In the genomic region with DNA sequence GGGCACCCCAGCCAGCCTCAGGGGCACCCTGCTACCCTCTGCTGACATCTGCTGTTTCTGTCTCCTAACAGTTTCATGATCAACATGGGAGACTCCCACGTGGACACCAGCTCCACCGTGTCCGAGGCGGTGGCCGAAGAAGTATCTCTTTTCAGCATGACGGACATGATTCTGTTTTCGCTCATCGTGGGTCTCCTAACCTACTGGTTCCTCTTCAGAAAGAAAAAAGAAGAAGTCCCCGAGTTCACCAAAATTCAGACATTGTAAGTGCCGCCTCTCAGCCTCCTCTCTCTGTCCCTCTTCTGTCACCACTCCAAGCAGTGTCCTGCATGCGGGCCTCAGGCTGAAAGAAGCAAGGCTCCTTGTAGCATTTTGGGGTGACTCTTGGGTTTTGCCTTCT, we compare ENCODE assay signal across 26 cellular contexts. TPM values are rescaled to one million over a fixed set of nuclear protein-coding genes. Genes with fewer than 3 reads are reported as not detected.
A peak's percentile ranks its signal among the peaks of the same experiment; 100 is the strongest.
DNase-seq lines count a peak whose midpoint lies in the region; ATAC-seq, FAIRE-seq and TF ChIP-seq lines count a peak whose summit lies in the region.
"Had no signal": no experiment of that assay in that cellular context is flagged by ENCODE, and none has a peak within 500 bp of the region (broad histone marks: within the 10 kb centered on the region; RNA-seq: fewer than 3 reads in every experiment).

No MANE protein-coding gene starts in this region.

- peaks cover 46 to 56% (median 50%) of the 10 kb centered on the region in 11 experiments for H3K36me3 ChIP-seq in BLaER1 treated with 17β-estradiol and CSF1 and Interleukin-3, amounts not matched to agents 10 nM and 100 nM
- H3K36me3 ChIP-seq in neural progenitor cell (no peaks in the 10 kb centered on the region), kidney (ENCODE audit: control insufficient read depth in 1 of 2, insufficient read depth in 2 of 2, low read length in 2 of 2) (peaks cover 14 to 17% of the 10 kb centered on the region in 2 donors), GM23338 (ENCODE audit: insufficient read depth) (peaks cover 16% of the 10 kb centered on the region)
- H3K36me3 ChIP-seq: breast epithelium had no signal

- no peak for FAIRE-seq in kidney (lab: Jason Lieb, UNC)
- FAIRE-seq: GM12891, H54, HTR-8/SVneo had no signal

- H3K4me2 ChIP-seq in BLaER1 treated with 17β-estradiol and CSF1 and Interleukin-3, amounts not matched to agents 10 nM and 100 nM: peak overlapping the region in 10 of 11 experiments; percentile 17 to 91 (median 70); a peak in 19 of 22 replicates
- H3K4me2 ChIP-seq in neural progenitor cell (no peak overlapping the region), GM23338 (no peak overlapping the region)

- peak overlapping the region; percentile 84 for H3K27ac Mint-ChIP-seq in dendritic cell treated with granulocyte-macrophage colony-stimulating factor and Interleukin-4, amounts not matched to agents 40 ng/mL and 50 ng/mL, for 4 days
- H3K27ac Mint-ChIP-seq in neural progenitor cell: peak overlapping the region; percentile 94
- H3K27ac Mint-ChIP-seq in GM23338: no peak overlapping the region
- H3K27ac Mint-ChIP-seq: activated naive CD4-positive, alpha-beta T cell treated with anti-CD3 and anti-CD28 coated beads, Interleukin-2, amount 10 ng/mL, durations not matched to agents 7 days and 5 days; CD8-positive, alpha-beta T cell; nephron; stimulated activated effector memory CD8-positive, alpha-beta T cell treated with anti-CD3 and anti-CD28 coated beads, Interleukin-12 subunit alpha, Interleukin-12 subunit beta, amount 100 ng/mL, for 72 hours had no signal

- peaks cover 53% of the 10 kb centered on the region for H3K36me3 Mint-ChIP-seq in dendritic cell treated with granulocyte-macrophage colony-stimulating factor and Interleukin-4, amounts not matched to agents 40 ng/mL and 50 ng/mL, for 4 days (ENCODE audit: low read depth)
- H3K36me3 Mint-ChIP-seq in neural progenitor cell (peaks cover 23% of the 10 kb centered on the region), GM23338 (ENCODE audit: low read depth) (peaks cover 43% of the 10 kb centered on the region)

- no peaks in the 10 kb centered on the region for H3K9me2 ChIP-seq in GM23338 (ENCODE audit: insufficient read depth)

- peaks cover 7% of the 10 kb centered on the region for H3F3A ChIP-seq in neural progenitor cell (ENCODE audit: low read depth)
- H3F3A ChIP-seq in GM23338 (replicated peaks; ENCODE audit: low read depth): 0 out of 2 replicates have a peak, but pooled peaks cover 4% of the 10 kb centered on the region

- TF ChIP-seq CTCF in neural progenitor cell (IDR thresholded peaks at IDR 0.05) (no peak), kidney (IDR thresholded peaks at IDR 0.05; ENCODE audit: borderline replicate concordance, extremely low read depth, insufficient read depth) (no peak), GM23338 (conservative IDR thresholded peaks at IDR 0.05; ENCODE audit: low read depth in 2 of 2) (no peak)

- peaks cover 58% of the 10 kb centered on the region for H3K4me1 Mint-ChIP-seq in dendritic cell treated with granulocyte-macrophage colony-stimulating factor and Interleukin-4, amounts not matched to agents 40 ng/mL and 50 ng/mL, for 4 days (ENCODE audit: low read depth)
- H3K4me1 Mint-ChIP-seq in neural progenitor cell: peaks cover 19% of the 10 kb centered on the region
- H3K4me1 Mint-ChIP-seq in GM23338: peaks cover 12% of the 10 kb centered on the region
- H3K4me1 Mint-ChIP-seq: activated naive CD4-positive, alpha-beta T cell treated with anti-CD3 and anti-CD28 coated beads, Interleukin-2, amount 10 ng/mL, durations not matched to agents 7 days and 5 days; stimulated activated effector memory CD8-positive, alpha-beta T cell treated with anti-CD3 and anti-CD28 coated beads, Interleukin-12 subunit alpha, Interleukin-12 subunit beta, amount 100 ng/mL, for 72 hours had no signal

- peak; percentile 71 to 96 for DNase-seq in NOMO-1 (lab: John Stamatoyannopoulos, UW; ENCODE audit: unreplicated experiment in 2 of 2)
- DNase-seq in neural progenitor cell (ENCODE audit: low spot score): no peak
- DNase-seq in kidney: no peak
- no peak for DNase-seq in GM23338 (ENCODE audit: low spot score)
- DNase-seq: 8988T; activated CD4-positive, alpha-beta T cell treated with anti-CD3 and anti-CD28 coated beads, Interleukin-2, amount 50 U/mL, for 4 hours; activated naive CD4-positive, alpha-beta T cell treated with anti-CD3 and anti-CD28 coated beads, Interleukin-2, amount 10 ng/mL, durations not matched to agents 7 days and 5 days; CD8-positive, alpha-beta T cell; DMS 273 treated with DMSO at 0.1 percent for 48 hours; EL; KG1; MM.1S; NCI-H146; stimulated activated CD4-positive, alpha-beta T cell treated with anti-CD3 and anti-CD28 coated beads, Interleukin-4, amount 100 ng/mL, for 24 hours; T-helper 1 cell had no signal

- H3K27me3 Mint-ChIP-seq in dendritic cell treated with granulocyte-macrophage colony-stimulating factor and Interleukin-4, amounts not matched to agents 40 ng/mL and 50 ng/mL, for 4 days: no peaks in the 10 kb centered on the region
- H3K27me3 Mint-ChIP-seq in neural progenitor cell (ENCODE audit: insufficient read depth, low read depth): no peaks in the 10 kb centered on the region
- peaks cover 2% of the 10 kb centered on the region for H3K27me3 Mint-ChIP-seq in GM23338 (ENCODE audit: insufficient read depth, low read depth, poor library complexity)
- H3K27me3 Mint-ChIP-seq: activated naive CD4-positive, alpha-beta T cell treated with anti-CD3 and anti-CD28 coated beads, Interleukin-2, amount 10 ng/mL, durations not matched to agents 7 days and 5 days had no signal

- peaks cover 5 to 81% (median 46%) of the 10 kb centered on the region in 11 experiments; a peak in 18 of 22 replicates for H4K20me1 ChIP-seq in BLaER1 treated with 17β-estradiol and CSF1 and Interleukin-3, amounts not matched to agents 10 nM and 100 nM
- peaks cover 4% of the 10 kb centered on the region for H4K20me1 ChIP-seq in neural progenitor cell (ENCODE audit: low read depth)
- peaks cover 8% of the 10 kb centered on the region; the same call in 1 of the 2 replicates for H4K20me1 ChIP-seq in GM23338 (replicated peaks; ENCODE audit: insufficient read depth)

- peak overlapping the region in 6 of 11 experiments; percentile 13 to 52 (median 38); a peak in 9 of 22 replicates for H3K9ac ChIP-seq in BLaER1 treated with 17β-estradiol and CSF1 and Interleukin-3, amounts not matched to agents 10 nM and 100 nM
- no peak overlapping the region for H3K9ac ChIP-seq in neural progenitor cell
- H3K9ac ChIP-seq in kidney (ENCODE audit: low read length in 2 of 2): no peak overlapping the region
- H3K9ac ChIP-seq: parathyroid adenoma had no signal

- no peaks in the 10 kb centered on the region for H3K9me3 Mint-ChIP-seq in dendritic cell treated with granulocyte-macrophage colony-stimulating factor and Interleukin-4, amounts not matched to agents 40 ng/mL and 50 ng/mL, for 4 days
- H3K9me3 Mint-ChIP-seq in neural progenitor cell (peaks cover 6% of the 10 kb centered on the region), GM23338 (peaks cover 6% of the 10 kb centered on the region)
- H3K9me3 Mint-ChIP-seq: activated naive CD4-positive, alpha-beta T cell treated with anti-CD3 and anti-CD28 coated beads, Interleukin-2, amount 10 ng/mL, durations not matched to agents 7 days and 5 days; CD8-positive, alpha-beta T cell; nephron; stimulated activated effector memory CD8-positive, alpha-beta T cell treated with anti-CD3 and anti-CD28 coated beads, Interleukin-12 subunit alpha, Interleukin-12 subunit beta, amount 100 ng/mL, for 72 hours had no signal

- H2AFZ ChIP-seq in neural progenitor cell (replicated peaks) (no peak overlapping the region), GM23338 (no peak overlapping the region)
- H2AFZ ChIP-seq: parathyroid adenoma had no signal

- no peaks in the 10 kb centered on the region for H3K9me3 ChIP-seq in BLaER1 treated with 17β-estradiol and CSF1 and Interleukin-3, amounts not matched to agents 10 nM and 100 nM (replicated peaks in 1 of 11)
- H3K9me3 ChIP-seq in neural progenitor cell (ENCODE audit: low read depth): no peaks in the 10 kb centered on the region
- no peaks in the 10 kb centered on the region for H3K9me3 ChIP-seq in kidney (ENCODE audit: control insufficient read depth in 1 of 2, low read length in 2 of 2)
- H3K9me3 ChIP-seq: breast epithelium had no signal

- H3K4me3 ChIP-seq in BLaER1 treated with 17β-estradiol and CSF1 and Interleukin-3, amounts not matched to agents 10 nM and 100 nM: 0 out of 20 replicates have a peak overlapping the region, but pooled peaks of 1 of the 10 experiments have one; percentile 24
- H3K4me3 ChIP-seq in neural progenitor cell (no peak overlapping the region), kidney (ENCODE audit: low read length in 2 of 2) (no peak overlapping the region), GM23338 (no peak overlapping the region)
- H3K4me3 ChIP-seq: breast epithelium had no signal

- peak overlapping the region; percentile 59 for H3K4me3 Mint-ChIP-seq in dendritic cell treated with granulocyte-macrophage colony-stimulating factor and Interleukin-4, amounts not matched to agents 40 ng/mL and 50 ng/mL, for 4 days
- H3K4me3 Mint-ChIP-seq in neural progenitor cell (no peak overlapping the region), GM23338 (no peak overlapping the region; the same call in 2 of the 3 replicates)
- H3K4me3 Mint-ChIP-seq: activated naive CD4-positive, alpha-beta T cell treated with anti-CD3 and anti-CD28 coated beads, Interleukin-2, amount 10 ng/mL, durations not matched to agents 7 days and 5 days; CD8-positive, alpha-beta T cell; nephron; stimulated activated effector memory CD8-positive, alpha-beta T cell treated with anti-CD3 and anti-CD28 coated beads, Interleukin-12 subunit alpha, Interleukin-12 subunit beta, amount 100 ng/mL, for 72 hours had no signal

- intact Hi-C loops in dendritic cell treated with granulocyte-macrophage colony-stimulating factor and Interleukin-4, amounts not matched to agents 40 ng/mL and 50 ng/mL, for 4 days (cut with micrococcal nuclease): loop anchor here (5.0 kb wide), 1 partner anchor 37 kb away; a partner anchor contains a TSS
- intact Hi-C loops in kidney (cut with DNase I): no loop called here

- H3K4me1 ChIP-seq in BLaER1 treated with 17β-estradiol and CSF1 and Interleukin-3, amounts not matched to agents 10 nM and 100 nM: peaks cover 14 to 71% (median 48%) of the 10 kb centered on the region in 10 experiments
- H3K4me1 ChIP-seq in neural progenitor cell (peaks cover 6% of the 10 kb centered on the region), kidney (ENCODE audit: control insufficient read depth in 1 of 2, insufficient read depth in 1 of 2, low read depth in 1 of 2, low read length in 2 of 2) (peaks cover 5 to 14% of the 10 kb centered on the region in 2 donors), GM23338 (ENCODE audit: insufficient read depth) (peaks cover 5% of the 10 kb centered on the region)
- H3K4me1 ChIP-seq: breast epithelium had no signal

- ATAC-seq in GM19452 (IDR thresholded peaks at IDR 0.05; ENCODE audit: unreplicated experiment) (no peak), HG02642 (IDR thresholded peaks at IDR 0.05; ENCODE audit: poor library complexity, unreplicated experiment) (no peak), GM23338 (no peak)
- ATAC-seq: CD8-positive, alpha-beta T cell; stimulated activated effector memory CD8-positive, alpha-beta T cell treated with anti-CD3 and anti-CD28 coated beads, Interleukin-12 subunit alpha, Interleukin-12 subunit beta, amount 100 ng/mL, for 72 hours had no signal

- H3K79me2 ChIP-seq in neural progenitor cell (ENCODE audit: low read depth): peaks cover 18% of the 10 kb centered on the region
- peaks cover 22% of the 10 kb centered on the region for H3K79me2 ChIP-seq in GM23338 (replicated peaks; ENCODE audit: insufficient read depth)

- H3K27ac ChIP-seq in BLaER1 treated with 17β-estradiol and CSF1 and Interleukin-3, amounts not matched to agents 10 nM and 100 nM: peak overlapping the region; percentile 8 to 72 (median 54); a peak in 18 of 22 replicates
- H3K27ac ChIP-seq in neural progenitor cell: no peak overlapping the region
- H3K27ac ChIP-seq in kidney (ENCODE audit: low read depth in 2 of 2, low read length in 2 of 2): no peak overlapping the region
- H3K27ac ChIP-seq in GM23338 (ENCODE audit: low read depth): no peak overlapping the region
- H3K27ac ChIP-seq: parathyroid adenoma had no signal

- H3K27me3 ChIP-seq in BLaER1 treated with 17β-estradiol and CSF1 and Interleukin-3, amounts not matched to agents 10 nM and 100 nM: no peaks in the 10 kb centered on the region
- H3K27me3 ChIP-seq in neural progenitor cell (no peaks in the 10 kb centered on the region), GM23338 (ENCODE audit: insufficient read depth) (no peaks in the 10 kb centered on the region)
- H3K27me3 ChIP-seq: breast epithelium had no signal

RNA-seq across cellular contexts. Expression of a gene that starts 39.0 kb away (rescaled TPM):
- total RNA-seq in neural progenitor cell (ENCODE audit: low replicate concordance) (38.6 and 61.0 TPM in 2 replicates), kidney (130 TPM)
- polyA plus RNA-seq in kidney (ENCODE audit: insufficient read depth, low read depth, low replicate concordance) (122 TPM), GM23338 (2016; fragmentation: Nextera tagmentation; extraction: Ambion mirVana) (126 and 137 TPM in 2 replicates)
- total RNA-seq in GM23338 (2014; rRNA removed; shearing (Covaris generic)): 126 and 164 TPM in 2 replicates

RNA-seq across cellular contexts. Expression of a gene that starts 40.5 kb away (rescaled TPM):
- total RNA-seq in neural progenitor cell (ENCODE audit: low replicate concordance) (9.4 and 10.4 TPM in 2 replicates), kidney (47.0 TPM)
- polyA plus RNA-seq in kidney (ENCODE audit: insufficient read depth, low read depth, low replicate concordance) (141 TPM), GM23338 (2016; fragmentation: Nextera tagmentation; extraction: Ambion mirVana) (22.3 and 27.1 TPM in 2 replicates)
- 12.7 TPM in 2 replicates for total RNA-seq in GM23338 (2014; rRNA removed; shearing (Covaris generic))

Comparison
In these comparisons a context has a peak if more than half of its experiments do, and no peak if none do; other contexts are left out.
1. H3K27ac ChIP-seq: peak in BLaER1 treated with 17β-estradiol and CSF1 and Interleukin-3, amounts not matched to agents 10 nM and 100 nM (11 of 11); none in neural progenitor cell (single experiment), kidney (0 of 2) and GM23338 (single experiment).
2. H3K4me2 ChIP-seq: peak in BLaER1 treated with 17β-estradiol and CSF1 and Interleukin-3, amounts not matched to agents 10 nM and 100 nM (10 of 11); none in neural progenitor cell (single experiment) and GM23338 (single experiment).
3. H3K9ac ChIP-seq: peak in BLaER1 treated with 17β-estradiol and CSF1 and Interleukin-3, amounts not matched to agents 10 nM and 100 nM (6 of 11); none in neural progenitor cell (single experiment) and kidney (0 of 2).
4. DNase-seq: peak in NOMO-1 (2 of 2); none in neural progenitor cell (single experiment), kidney (single experiment) and GM23338 (single experiment).